ENCODE assay signal across 18 cellular contexts in genomic region chr19:15788594-15789270, GRCh38. TPM values are rescaled to one million over a fixed set of nuclear protein-coding genes. Genes with fewer than 3 reads are reported as not detected.
DNase-seq lines count a peak whose midpoint lies in the region; ATAC-seq and TF ChIP-seq lines count a peak whose summit lies in the region.
"Had no signal": no experiment of that assay in that cellular context is flagged by ENCODE, and none has a peak within 500 bp of the region (broad histone marks: within the 10 kb centered on the region; RNA-seq: fewer than 3 reads in every experiment).

No MANE protein-coding gene starts in this region.

- no peak overlapping the region for H3K9ac ChIP-seq in colonic mucosa (ENCODE audit: low read depth in 2 of 2, low read length in 2 of 2)
- H3K9ac ChIP-seq: BLaER1 treated with 17β-estradiol and CSF1 and Interleukin-3, amounts not matched to agents 10 nM and 100 nM; GM23248 had no signal

- H3K4me3 ChIP-seq in colonic mucosa, result no peak overlapping the region
- no peak overlapping the region for H3K4me3 ChIP-seq in HAP-1
- H3K4me3 ChIP-seq: BLaER1 treated with 17β-estradiol and CSF1 and Interleukin-3, amounts not matched to agents 10 nM and 100 nM; GM12878; GM23248 had no signal

- no peaks in the 10 kb centered on the region for H3K36me3 ChIP-seq in colonic mucosa
- H3K36me3 ChIP-seq in HAP-1 (replicated peaks), result no peaks in the 10 kb centered on the region
- H3K36me3 ChIP-seq: BLaER1 treated with 17β-estradiol and CSF1 and Interleukin-3, amounts not matched to agents 10 nM and 100 nM had no signal

- H3K27me3 ChIP-seq in colonic mucosa (no peaks in the 10 kb centered on the region), HAP-1 (ENCODE audit: low read depth) (no peaks in the 10 kb centered on the region)
- H3K27me3 ChIP-seq: BLaER1 treated with 17β-estradiol and CSF1 and Interleukin-3, amounts not matched to agents 10 nM and 100 nM had no signal

- no peak for TF ChIP-seq CTCF in colonic mucosa (IDR thresholded peaks at IDR 0.05)

- H3K4me1 ChIP-seq in colonic mucosa (no peaks in the 10 kb centered on the region), HAP-1 (no peaks in the 10 kb centered on the region)
- H3K4me1 ChIP-seq: BLaER1 treated with 17β-estradiol and CSF1 and Interleukin-3, amounts not matched to agents 10 nM and 100 nM had no signal

- in situ Hi-C loops in HAP-1 (cut with MboI; ENCODE audit: low sequenced_read_pairs), result no loop called here

- no peak for ATAC-seq in HG02840 (IDR thresholded peaks at IDR 0.05; ENCODE audit: low FRiP score, unreplicated experiment)
- ATAC-seq: CD8-positive, alpha-beta T cell; GM12878; HCT116 had no signal

- H3K9me3 ChIP-seq in colonic mucosa, result no peaks in the 10 kb centered on the region
- no peaks in the 10 kb centered on the region for H3K9me3 ChIP-seq in HAP-1
- H3K9me3 ChIP-seq: BLaER1 treated with 17β-estradiol and CSF1 and Interleukin-3, amounts not matched to agents 10 nM and 100 nM had no signal

- H3K27ac ChIP-seq in colonic mucosa, result no peak overlapping the region
- H3K27ac ChIP-seq: BLaER1 treated with 17β-estradiol and CSF1 and Interleukin-3, amounts not matched to agents 10 nM and 100 nM; GM23248 had no signal

- intact Hi-C loops in colonic mucosa (cut with DNase I), result no loop called here

- DNase-seq in HT-29 (ENCODE audit: low spot score), result peak; percentile 53
- peak; percentile 58 for DNase-seq in colonic mucosa
- DNase-seq in mucosa of gallbladder (ENCODE audit: low spot score), result peak; percentile 28
- no peak for DNase-seq in NCI-H2171 treated with DMSO at 0.1 percent for 48 hours (lab: John Stamatoyannopoulos, UW)
- DNase-seq in iPS-NIHi7 (ENCODE audit: extremely low spot score), result no peak
- DNase-seq in HAP-1 (ENCODE audit: low spot score in 2 of 2), result no peak
- DNase-seq: 8988T; Calu3; CD8-positive, alpha-beta T cell; DMS79 treated with DMSO at 0.1 percent for 48 hours; GM23248; HFFc6 had no signal

RNA-seq across cellular contexts. Expression of gene OR10H5, which starts 1.3 kb away (rescaled TPM):
- 0.18 TPM in 1 of 2 replicates, not detected in the other for total RNA-seq in HT-29 (2014; rRNA removed; shearing (Covaris generic))
- total RNA-seq in colonic mucosa (not detected), mucosa of gallbladder (not detected)
- total RNA-seq: B cell; Calu3; CD8-positive, alpha-beta T cell; GM12878; GM23248; H4; HFFc6 had no signal

RNA-seq across cellular contexts. Expression of gene OR10H1, which starts 26.7 kb away (rescaled TPM):
- total RNA-seq in HT-29 (2014; rRNA removed; shearing (Covaris generic)), result not detected in 2 replicates
- total RNA-seq in colonic mucosa, result not detected
- not detected for total RNA-seq in mucosa of gallbladder
- total RNA-seq: CD8-positive, alpha-beta T cell; GM12878; GM23248; H4; HFFc6 had no signal

RNA-seq across cellular contexts. Expression of gene OR10H3, which starts 50.9 kb away (rescaled TPM):
- not detected in 2 replicates for total RNA-seq in HT-29 (2014; rRNA removed; shearing (Covaris generic))
- total RNA-seq in colonic mucosa (not detected), mucosa of gallbladder (not detected)
- total RNA-seq: B cell; Calu3; CD8-positive, alpha-beta T cell; GM12878; GM23248; H4; HFFc6 had no signal

Comparison
In these comparisons a context has a peak if more than half of its experiments do, and no peak if none do; other contexts are left out.
1. DNase-seq: peak in HT-29 (single experiment), colonic mucosa (single experiment) and mucosa of gallbladder (single experiment); none in NCI-H2171 treated with DMSO at 0.1 percent for 48 hours (single experiment), iPS-NIHi7 (single experiment) and HAP-1 (0 of 2).